ENCODE assay signal across 11 cellular contexts in the genomic region with DNA sequence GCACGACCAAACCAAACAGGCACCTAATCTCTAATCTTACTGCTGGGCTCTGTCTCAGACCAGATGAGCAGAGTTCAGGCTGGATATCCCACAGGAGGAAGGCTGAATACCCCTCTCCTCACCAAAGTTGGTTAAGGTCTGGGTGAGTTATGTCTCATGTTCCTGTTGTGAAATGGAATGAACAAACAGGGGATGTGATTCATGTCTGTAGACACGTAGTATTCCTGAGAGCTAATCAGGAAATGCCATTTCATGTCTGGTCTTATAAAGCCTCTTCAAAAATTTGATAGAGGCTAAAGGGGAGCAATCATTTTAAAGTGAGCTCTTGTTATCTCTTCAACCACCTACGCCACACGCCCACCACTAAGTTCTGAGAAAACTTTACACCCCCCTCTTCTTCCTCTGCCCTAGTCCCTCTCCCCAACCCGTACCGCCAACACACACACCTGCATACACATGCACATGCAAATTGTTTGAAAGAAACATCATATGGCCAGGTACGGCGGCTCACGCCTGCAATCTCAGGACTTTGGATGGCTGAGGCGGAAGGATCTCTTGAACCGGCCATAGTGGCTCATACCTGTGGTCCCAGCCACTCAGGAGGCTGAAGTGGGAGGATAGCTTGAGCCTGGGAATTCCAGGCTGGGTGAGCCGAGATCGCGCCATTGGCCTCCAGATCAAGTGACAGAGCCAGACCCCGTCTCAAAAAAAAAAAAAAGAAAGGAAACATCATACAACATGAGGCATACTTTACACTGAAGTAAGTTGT.
DNase-seq lines count a peak whose midpoint lies in the region; TF ChIP-seq lines count a peak whose summit lies in the region.
"Had no signal": no experiment of that assay in that cellular context is flagged by ENCODE, and none has a peak within 500 bp of the region (broad histone marks: within the 10 kb centered on the region; RNA-seq: fewer than 3 reads in every experiment).

No MANE protein-coding gene starts in this region.

- H3K36me3 Mint-ChIP-seq in CD14-positive monocyte = no peaks in the 10 kb centered on the region
- no peaks in the 10 kb centered on the region for H3K36me3 Mint-ChIP-seq in nephron progenitor cell (ENCODE audit: low read depth)

- peaks cover 0 to 4% (median 0%) of the 10 kb centered on the region in 7 donors for H3K27me3 ChIP-seq in spleen (replicated peaks in 1 of 7)

- DNase-seq in CD14-positive monocyte (ENCODE audit: low spot score) (no peak), NCI-H226 (peak; percentile 89), dermis blood vessel endothelial cell (peak; percentile 99), nephron progenitor cell (no peak), T-helper 2 cell (no peak), spleen (no peak)
- DNase-seq in activated CD4-positive, CD25-positive, alpha-beta regulatory T cell treated with anti-CD3 and anti-CD28 coated beads, Interleukin-2, amount 50 U/mL, for 72 hours = no peak
- no peak for DNase-seq in activated CD4-positive, alpha-beta T cell treated with anti-CD3 and anti-CD28 coated beads, Interleukin-2, amount 50 U/mL, for 1 hour
- DNase-seq: activated CD4-positive, alpha-beta T cell treated with anti-CD3 and anti-CD28 coated beads, Interleukin-2, amount 10 ng/mL, durations not matched to agents 7 days and 5 days; cerebellar nuclear complex; NCI-H524 treated with DMSO at 0.1 percent for 48 hours had no signal

- H3K27ac Mint-ChIP-seq in CD14-positive monocyte (peak overlapping the region in 6 of 7 donors; percentile 66 to 91 (median 84)), nephron progenitor cell (peak overlapping the region; percentile 77)
- H3K27ac Mint-ChIP-seq: activated CD4-positive, alpha-beta T cell treated with anti-CD3 and anti-CD28 coated beads, Interleukin-2, amount 10 ng/mL, durations not matched to agents 7 days and 5 days had no signal

- no peak overlapping the region for H3K4me3 Mint-ChIP-seq in CD14-positive monocyte
- no peak overlapping the region for H3K4me3 Mint-ChIP-seq in nephron progenitor cell
- H3K4me3 Mint-ChIP-seq: activated CD4-positive, alpha-beta T cell treated with anti-CD3 and anti-CD28 coated beads, Interleukin-2, amount 10 ng/mL, durations not matched to agents 7 days and 5 days had no signal

- no peak for TF ChIP-seq POLR2A in spleen (IDR thresholded peaks at IDR 0.05)

- WGBS in spleen, 5 donors = 81 to 90% (median 84%) methylated on average over 15 of the region's 15 CpGs

- intact Hi-C loops in CD14-positive monocyte (cut with micrococcal nuclease) = no loop called here
- intact Hi-C loops in spleen (cut with DNase I; ENCODE audit: low total_unique reads) = no loop called here

- H3K4me3 ChIP-seq in spleen = no peak overlapping the region

- H3K9me3 Mint-ChIP-seq in CD14-positive monocyte (peaks cover 0 to 6% (median 3%) of the 10 kb centered on the region in 7 donors), nephron progenitor cell (peaks cover 5% of the 10 kb centered on the region)
- H3K9me3 Mint-ChIP-seq: activated CD4-positive, alpha-beta T cell treated with anti-CD3 and anti-CD28 coated beads, Interleukin-2, amount 10 ng/mL, durations not matched to agents 7 days and 5 days had no signal

- H3K27ac ChIP-seq in spleen = peak overlapping the region in 1 of 8 donors; percentile 12

- H3K4me1 Mint-ChIP-seq in CD14-positive monocyte (peaks cover 20% of the 10 kb centered on the region), nephron progenitor cell (peaks cover 34% of the 10 kb centered on the region)

- H3K9me3 ChIP-seq in spleen = no peaks in the 10 kb centered on the region

- no peaks in the 10 kb centered on the region for H3K27me3 Mint-ChIP-seq in CD14-positive monocyte (ENCODE audit: low read depth in 3 of 3)
- peaks cover 4% of the 10 kb centered on the region for H3K27me3 Mint-ChIP-seq in nephron progenitor cell (ENCODE audit: low read depth, poor library complexity)

- H3K4me1 ChIP-seq in spleen = peaks cover 0 to 6% (median 0%) of the 10 kb centered on the region in 6 donors

- no peaks in the 10 kb centered on the region for H3K36me3 ChIP-seq in spleen

- TF ChIP-seq CTCF in CD14-positive monocyte (IDR thresholded peaks at IDR 0.05) = no peak
- TF ChIP-seq CTCF in nephron progenitor cell (IDR thresholded peaks at IDR 0.05) = no peak
- TF ChIP-seq CTCF in spleen (IDR thresholded peaks at IDR 0.05 in 8 of 11, conservative IDR thresholded peaks at IDR 0.05 in 3 of 11) = no peak

Comparison
In these comparisons a context has a peak if more than half of its experiments do, and no peak if none do; other contexts are left out.
1. DNase-seq: peak in NCI-H226 (single experiment) and dermis blood vessel endothelial cell (single experiment); none in CD14-positive monocyte (single experiment), nephron progenitor cell (single experiment), T-helper 2 cell (0 of 5), spleen (single experiment), activated CD4-positive, CD25-positive, alpha-beta regulatory T cell treated with anti-CD3 and anti-CD28 coated beads, Interleukin-2, amount 50 U/mL, for 72 hours (single experiment) and activated CD4-positive, alpha-beta T cell treated with anti-CD3 and anti-CD28 coated beads, Interleukin-2, amount 50 U/mL, for 1 hour (single experiment).